In the genomic region with DNA sequence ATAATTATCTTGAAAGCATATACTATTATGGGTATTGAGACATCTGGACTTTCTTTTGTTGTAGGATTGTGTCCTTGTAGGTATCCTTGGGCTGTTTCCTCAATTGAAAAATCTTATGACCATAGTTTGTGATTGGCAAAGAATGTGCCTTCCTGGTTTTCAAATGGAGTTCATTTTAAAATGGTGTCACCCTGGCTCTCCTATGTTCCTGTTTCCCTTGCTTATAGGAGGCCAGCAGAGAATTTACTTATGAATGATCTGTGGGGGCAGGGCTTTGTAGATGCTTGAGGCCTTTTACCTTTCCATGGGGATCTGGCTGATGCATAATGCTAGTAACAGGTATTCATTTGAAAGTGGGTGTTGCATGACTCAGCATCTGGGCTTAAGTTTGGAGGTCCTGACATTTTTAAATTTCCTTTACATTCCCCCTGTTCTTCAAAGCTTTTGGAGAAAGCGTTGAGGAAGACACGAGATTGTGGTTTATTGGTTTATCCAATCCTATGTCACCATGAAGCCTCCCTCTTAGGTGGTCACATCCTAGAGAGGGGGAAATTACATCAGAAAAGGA, we compare ENCODE assay signal across 1 cellular context.
TF ChIP-seq lines count a peak whose summit lies in the region.

No MANE protein-coding gene starts in this region.

TF ChIP-seq in HepG2, 621 proteins besides CTCF, POLR2A, EP300 and RAD21 (continued from another document):
- TF ChIP-seq, protein P1, sequence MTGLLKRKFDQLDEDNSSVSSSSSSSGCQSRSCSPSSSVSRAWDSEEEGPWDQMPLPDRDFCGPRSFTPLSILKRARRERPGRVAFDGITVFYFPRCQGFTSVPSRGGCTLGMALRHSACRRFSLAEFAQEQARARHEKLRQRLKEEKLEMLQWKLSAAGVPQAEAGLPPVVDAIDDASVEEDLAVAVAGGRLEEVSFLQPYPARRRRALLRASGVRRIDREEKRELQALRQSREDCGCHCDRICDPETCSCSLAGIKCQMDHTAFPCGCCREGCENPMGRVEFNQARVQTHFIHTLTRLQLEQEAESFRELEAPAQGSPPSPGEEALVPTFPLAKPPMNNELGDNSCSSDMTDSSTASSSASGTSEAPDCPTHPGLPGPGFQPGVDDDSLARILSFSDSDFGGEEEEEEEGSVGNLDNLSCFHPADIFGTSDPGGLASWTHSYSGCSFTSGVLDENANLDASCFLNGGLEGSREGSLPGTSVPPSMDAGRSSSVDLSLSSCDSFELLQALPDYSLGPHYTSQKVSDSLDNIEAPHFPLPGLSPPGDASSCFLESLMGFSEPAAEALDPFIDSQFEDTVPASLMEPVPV (CRISPR knock-in tag; IDR thresholded peaks at IDR 0.05), result no peak
- TF ChIP-seq, protein P2, sequence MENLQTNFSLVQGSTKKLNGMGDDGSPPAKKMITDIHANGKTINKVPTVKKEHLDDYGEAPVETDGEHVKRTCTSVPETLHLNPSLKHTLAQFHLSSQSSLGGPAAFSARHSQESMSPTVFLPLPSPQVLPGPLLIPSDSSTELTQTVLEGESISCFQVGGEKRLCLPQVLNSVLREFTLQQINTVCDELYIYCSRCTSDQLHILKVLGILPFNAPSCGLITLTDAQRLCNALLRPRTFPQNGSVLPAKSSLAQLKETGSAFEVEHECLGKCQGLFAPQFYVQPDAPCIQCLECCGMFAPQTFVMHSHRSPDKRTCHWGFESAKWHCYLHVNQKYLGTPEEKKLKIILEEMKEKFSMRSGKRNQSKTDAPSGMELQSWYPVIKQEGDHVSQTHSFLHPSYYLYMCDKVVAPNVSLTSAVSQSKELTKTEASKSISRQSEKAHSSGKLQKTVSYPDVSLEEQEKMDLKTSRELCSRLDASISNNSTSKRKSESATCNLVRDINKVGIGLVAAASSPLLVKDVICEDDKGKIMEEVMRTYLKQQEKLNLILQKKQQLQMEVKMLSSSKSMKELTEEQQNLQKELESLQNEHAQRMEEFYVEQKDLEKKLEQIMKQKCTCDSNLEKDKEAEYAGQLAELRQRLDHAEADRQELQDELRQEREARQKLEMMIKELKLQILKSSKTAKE (CRISPR knock-in tag; IDR thresholded peaks at IDR 0.05; ENCODE audit: borderline replicate concordance), result no peak
- TF ChIP-seq FOSL2 (CRISPR knock-in tag; IDR thresholded peaks at IDR 0.05), result no peak
- TF ChIP-seq, protein P3, sequence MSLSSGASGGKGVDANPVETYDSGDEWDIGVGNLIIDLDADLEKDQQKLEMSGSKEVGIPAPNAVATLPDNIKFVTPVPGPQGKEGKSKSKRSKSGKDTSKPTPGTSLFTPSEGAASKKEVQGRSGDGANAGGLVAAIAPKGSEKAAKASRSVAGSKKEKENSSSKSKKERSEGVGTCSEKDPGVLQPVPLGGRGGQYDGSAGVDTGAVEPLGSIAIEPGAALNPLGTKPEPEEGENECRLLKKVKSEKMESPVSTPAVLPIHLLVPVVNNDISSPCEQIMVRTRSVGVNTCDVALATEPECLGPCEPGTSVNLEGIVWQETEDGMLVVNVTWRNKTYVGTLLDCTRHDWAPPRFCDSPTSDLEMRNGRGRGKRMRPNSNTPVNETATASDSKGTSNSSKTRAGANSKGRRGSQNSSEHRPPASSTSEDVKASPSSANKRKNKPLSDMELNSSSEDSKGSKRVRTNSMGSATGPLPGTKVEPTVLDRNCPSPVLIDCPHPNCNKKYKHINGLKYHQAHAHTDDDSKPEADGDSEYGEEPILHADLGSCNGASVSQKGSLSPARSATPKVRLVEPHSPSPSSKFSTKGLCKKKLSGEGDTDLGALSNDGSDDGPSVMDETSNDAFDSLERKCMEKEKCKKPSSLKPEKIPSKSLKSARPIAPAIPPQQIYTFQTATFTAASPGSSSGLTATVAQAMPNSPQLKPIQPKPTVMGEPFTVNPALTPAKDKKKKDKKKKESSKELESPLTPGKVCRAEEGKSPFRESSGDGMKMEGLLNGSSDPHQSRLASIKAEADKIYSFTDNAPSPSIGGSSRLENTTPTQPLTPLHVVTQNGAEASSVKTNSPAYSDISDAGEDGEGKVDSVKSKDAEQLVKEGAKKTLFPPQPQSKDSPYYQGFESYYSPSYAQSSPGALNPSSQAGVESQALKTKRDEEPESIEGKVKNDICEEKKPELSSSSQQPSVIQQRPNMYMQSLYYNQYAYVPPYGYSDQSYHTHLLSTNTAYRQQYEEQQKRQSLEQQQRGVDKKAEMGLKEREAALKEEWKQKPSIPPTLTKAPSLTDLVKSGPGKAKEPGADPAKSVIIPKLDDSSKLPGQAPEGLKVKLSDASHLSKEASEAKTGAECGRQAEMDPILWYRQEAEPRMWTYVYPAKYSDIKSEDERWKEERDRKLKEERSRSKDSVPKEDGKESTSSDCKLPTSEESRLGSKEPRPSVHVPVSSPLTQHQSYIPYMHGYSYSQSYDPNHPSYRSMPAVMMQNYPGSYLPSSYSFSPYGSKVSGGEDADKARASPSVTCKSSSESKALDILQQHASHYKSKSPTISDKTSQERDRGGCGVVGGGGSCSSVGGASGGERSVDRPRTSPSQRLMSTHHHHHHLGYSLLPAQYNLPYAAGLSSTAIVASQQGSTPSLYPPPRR (CRISPR knock-in tag; IDR thresholded peaks at IDR 0.05; ENCODE audit: borderline replicate concordance), result no peak
- peak; percentile 1 for TF ChIP-seq HNRNPK (IDR thresholded peaks at IDR 0.05; ENCODE audit: low read depth, low read length, poor library complexity, severe bottlenecking)
- TF ChIP-seq RBFOX2 (IDR thresholded peaks at IDR 0.05; ENCODE audit: low read depth, low read length), result no peak
